ENCODE assay signal across 18 cellular contexts in the genomic region with DNA sequence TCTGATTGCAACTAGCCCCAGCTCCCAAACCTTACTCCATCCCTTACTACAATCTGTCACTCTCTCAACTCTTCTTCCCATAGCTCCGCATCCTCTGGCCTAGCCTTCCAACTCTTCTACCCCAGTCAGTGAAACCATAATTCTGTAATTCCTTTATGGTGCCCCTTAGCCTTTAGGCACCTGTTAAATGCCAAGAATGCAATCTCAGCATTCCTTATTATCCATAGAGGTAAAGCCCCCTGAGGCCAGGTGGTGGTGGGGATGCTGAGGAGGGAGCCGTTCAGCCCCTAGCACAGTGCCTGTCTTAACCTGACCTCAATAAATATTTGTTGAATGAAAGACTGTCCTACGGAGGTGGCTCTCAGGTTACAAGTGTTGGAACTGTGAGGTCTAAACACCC. TPM values are rescaled to one million over a fixed set of nuclear protein-coding genes. Genes with fewer than 3 reads are reported as not detected.
A peak's percentile ranks its signal among the peaks of the same experiment; 100 is the strongest.
DNase-seq lines count a peak whose midpoint lies in the region; ATAC-seq, FAIRE-seq and TF ChIP-seq lines count a peak whose summit lies in the region.
"Had no signal": no experiment of that assay in that cellular context is flagged by ENCODE, and none has a peak within 500 bp of the region (broad histone marks: within the 10 kb centered on the region; RNA-seq: fewer than 3 reads in every experiment).

No MANE protein-coding gene starts in this region.

- DNase-seq in H7 (peak; percentile 15), K562 (ENCODE audit: extremely low read depth in 1 of 4, low spot score in 3 of 4) (no peak), kidney (peak; percentile 4), GM20000 (ENCODE audit: low spot score) (no peak)
- DNase-seq in activated naive CD8-positive, alpha-beta T cell treated with anti-CD3 and anti-CD28 coated beads for 36 hours: no peak
- DNase-seq: CD4-positive, CD25-positive, alpha-beta regulatory T cell; KBM-7; MV-4-11; NCI-H1417; NCI-H187 treated with DMSO at 0.1 percent for 48 hours; NCI-H345; NCI-H526 treated with DMSO at 0.1 percent for 48 hours had no signal

- in situ Hi-C loops in K562 (cut with MboI): no loop called here

- H3K27ac ChIP-seq in K562 (ENCODE audit: extremely low read depth, low read depth, low read length) (no peak overlapping the region), kidney (ENCODE audit: low read depth in 2 of 2, low read length in 2 of 2) (no peak overlapping the region), skeletal muscle tissue (ENCODE audit: low read depth, low read length) (peak overlapping the region; percentile 96)

- H3K79me2 ChIP-seq in K562 (ENCODE audit: control insufficient read depth, insufficient read depth, low read length): no peaks in the 10 kb centered on the region

- H4K20me1 ChIP-seq in K562 (replicated peaks; ENCODE audit: control insufficient read depth, insufficient read depth, low read length): no peaks in the 10 kb centered on the region; the same call in 1 of the 2 replicates

- intact Hi-C loops in K562 (cut with micrococcal nuclease): no loop called here
- intact Hi-C loops in kidney (cut with DNase I): no loop called here

- no peak for TF ChIP-seq CTCF in K562 (IDR thresholded peaks at IDR 0.05 in 2 of 3, conservative IDR thresholded peaks at IDR 0.05 in 1 of 3; ENCODE audit: insufficient read depth in 2 of 3, low read depth in 1 of 3, low read length in 3 of 3)
- TF ChIP-seq CTCF in kidney (IDR thresholded peaks at IDR 0.05; ENCODE audit: borderline replicate concordance, extremely low read depth, insufficient read depth): no peak
- TF ChIP-seq CTCF in GM20000 (IDR thresholded peaks at IDR 0.05; ENCODE audit: extremely low read depth, missing control alignments): no peak

- BruUV-seq in K562 (replicated peaks; lab: Mats Ljungman, UMichigan): no TSS peak

- no peaks in the 10 kb centered on the region for H3K36me3 Mint-ChIP-seq in activated naive CD8-positive, alpha-beta T cell treated with anti-CD3 and anti-CD28 coated beads for 36 hours
- H3K36me3 Mint-ChIP-seq: CD4-positive, CD25-positive, alpha-beta regulatory T cell had no signal

- CTCF ChIA-PET in K562 (lab: Yijun Ruan, JAX; ENCODE audit: low intra/inter-chr PET ratio): no interaction called here

- no peak for TF ChIP-seq RAD21 in K562 (CRISPR knock-in tag; conservative IDR thresholded peaks at IDR 0.05 in 1 of 2, IDR thresholded peaks at IDR 0.05 in 1 of 2)

- ATAC-seq in K562 (no peak), GM21515 (IDR thresholded peaks at IDR 0.05; ENCODE audit: unreplicated experiment) (no peak), GM19023 (IDR thresholded peaks at IDR 0.05; ENCODE audit: unreplicated experiment) (no peak)

- WGBS in K562 (ENCODE audit: insufficient coverage, low coverage, missing lambda C conversion rate): 5% methylated on average over 3 of the region's 3 CpGs

- no peak overlapping the region for H3K4me2 ChIP-seq in K562 (ENCODE audit: insufficient read depth, low read length)

- no peak overlapping the region for H3K9ac ChIP-seq in K562 (ENCODE audit: insufficient read depth in 1 of 2, low read depth in 2 of 2, low read length in 2 of 2)
- no peak overlapping the region for H3K9ac ChIP-seq in kidney (ENCODE audit: low read length in 2 of 2)
- peak overlapping the region; percentile 67 to 81 (median 73) for H3K9ac ChIP-seq in skeletal muscle tissue (ENCODE audit: low read depth in 1 of 3, low read length in 3 of 3)

- no peaks in the 10 kb centered on the region for H3K4me1 Mint-ChIP-seq in activated naive CD8-positive, alpha-beta T cell treated with anti-CD3 and anti-CD28 coated beads for 36 hours
- H3K4me1 Mint-ChIP-seq: CD4-positive, CD25-positive, alpha-beta regulatory T cell had no signal

- peaks cover 7% of the 10 kb centered on the region for H3K36me3 ChIP-seq in H7 (replicated peaks; ENCODE audit: control insufficient read depth, insufficient read depth, low read length)
- H3K36me3 ChIP-seq in K562 (ENCODE audit: control insufficient read depth, insufficient read depth, low read length): no peaks in the 10 kb centered on the region
- no peaks in the 10 kb centered on the region for H3K36me3 ChIP-seq in kidney (ENCODE audit: control insufficient read depth in 1 of 2, insufficient read depth in 2 of 2, low read length in 2 of 2)
- H3K36me3 ChIP-seq in skeletal muscle tissue (ENCODE audit: control insufficient read depth in 3 of 3, insufficient read depth in 3 of 3, low read length in 3 of 3): peaks cover 65 to 70% (median 67%) of the 10 kb centered on the region in 3 donors
- H3K36me3 ChIP-seq: HAP-1 had no signal

- no peak overlapping the region for H3K27ac Mint-ChIP-seq in activated naive CD8-positive, alpha-beta T cell treated with anti-CD3 and anti-CD28 coated beads for 36 hours
- H3K27ac Mint-ChIP-seq: CD4-positive, CD25-positive, alpha-beta regulatory T cell had no signal

- no peaks in the 10 kb centered on the region for H3K27me3 Mint-ChIP-seq in activated naive CD8-positive, alpha-beta T cell treated with anti-CD3 and anti-CD28 coated beads for 36 hours
- H3K27me3 Mint-ChIP-seq: CD4-positive, CD25-positive, alpha-beta regulatory T cell had no signal

- H3K9me3 ChIP-seq in K562 (replicated peaks; ENCODE audit: control insufficient read depth, insufficient read depth, low read depth, low read length) (no peaks in the 10 kb centered on the region), kidney (ENCODE audit: control insufficient read depth in 1 of 2, low read length in 2 of 2) (no peaks in the 10 kb centered on the region), skeletal muscle tissue (ENCODE audit: control insufficient read depth in 3 of 3, low read length in 3 of 3) (no peaks in the 10 kb centered on the region)
- H3K9me3 ChIP-seq: HAP-1 had no signal

- no peak for TF ChIP-seq POLR2A in K562 (conservative IDR thresholded peaks at IDR 0.05)

- POLR2A ChIA-PET in K562 (lab: Yijun Ruan, JAX): interaction anchor here (0.6 kb wide), 1 partner anchor 328 kb away, joined by 3 read pairs; no protein-coding TSS in a partner anchor

- TF ChIP-seq EP300 in K562 (IDR thresholded peaks at IDR 0.05; ENCODE audit: low read length): no peak

- no peak for FAIRE-seq in K562 (lab: Jason Lieb, UNC)
- no peak for FAIRE-seq in kidney (lab: Jason Lieb, UNC)
- FAIRE-seq: GM19239 had no signal

- H3K4me1 ChIP-seq in K562 (replicated peaks in 1 of 2; ENCODE audit: control insufficient read depth in 2 of 2, insufficient read depth in 2 of 2, low read length in 2 of 2) (no peaks in the 10 kb centered on the region; a peak in 1 of 5 replicates), kidney (ENCODE audit: control insufficient read depth in 1 of 2, insufficient read depth in 1 of 2, low read depth in 1 of 2, low read length in 2 of 2) (no peaks in the 10 kb centered on the region), skeletal muscle tissue (ENCODE audit: control insufficient read depth in 3 of 3, insufficient read depth in 3 of 3, low read length in 3 of 3) (peaks cover 88 to 96% (median 90%) of the 10 kb centered on the region in 3 donors)
- H3K4me1 ChIP-seq: HAP-1 had no signal

- no peaks in the 10 kb centered on the region for H3K9me3 Mint-ChIP-seq in activated naive CD8-positive, alpha-beta T cell treated with anti-CD3 and anti-CD28 coated beads for 36 hours
- H3K9me3 Mint-ChIP-seq: CD4-positive, CD25-positive, alpha-beta regulatory T cell had no signal

- no peak overlapping the region for H2AFZ ChIP-seq in K562 (ENCODE audit: low read depth, low read length)

- H3K4me3 ChIP-seq in H7 (ENCODE audit: insufficient read depth, low read depth, low read length) (no peak overlapping the region), K562 (no peak overlapping the region), kidney (ENCODE audit: low read length in 2 of 2) (no peak overlapping the region), skeletal muscle tissue (ENCODE audit: low read length in 3 of 3) (peak overlapping the region in 2 of 3 donors; percentile 7 to 19)
- H3K4me3 ChIP-seq: HAP-1 had no signal

- H3K27me3 ChIP-seq in H7 (ENCODE audit: control insufficient read depth, insufficient read depth, low read length) (no peaks in the 10 kb centered on the region), K562 (ENCODE audit: control insufficient read depth in 2 of 2, insufficient read depth in 2 of 2, low read length in 2 of 2) (peaks cover 23 to 70% of the 10 kb centered on the region in 2 experiments; a peak in 4 of 5 replicates), skeletal muscle tissue (ENCODE audit: control insufficient read depth in 3 of 3, insufficient read depth in 3 of 3, low read length in 3 of 3) (no peaks in the 10 kb centered on the region)

- H3K9me1 ChIP-seq in K562 (ENCODE audit: control insufficient read depth, insufficient read depth, low read length): no peaks in the 10 kb centered on the region

- no peak overlapping the region for H3K4me3 Mint-ChIP-seq in activated naive CD8-positive, alpha-beta T cell treated with anti-CD3 and anti-CD28 coated beads for 36 hours
- H3K4me3 Mint-ChIP-seq: CD4-positive, CD25-positive, alpha-beta regulatory T cell had no signal

RNA-seq across cellular contexts. Expression of gene ATP1A2, which starts 14.0 kb away (rescaled TPM):
- 14.5 and 25.0 TPM in 2 replicates for total RNA-seq in H7 (2014; rRNA removed; shearing (Covaris generic))
- total RNA-seq in K562 (2011; cell fraction: chromatin; rRNA removed; ENCODE audit: low replicate concordance): 0.21 and 1.2 TPM in 2 replicates
- 0.50 TPM in 1 of 2 replicates, not detected in the other for total RNA-seq in K562 (2011; cell fraction: nucleolus; rRNA removed)
- 0.44 and 0.76 TPM in 2 replicates for total RNA-seq in K562 (2011; cell fraction: nucleoplasm; rRNA removed)
- not detected in 2 replicates for total RNA-seq in K562 (2014; rRNA removed)
- total RNA-seq in K562 (2014; rRNA removed; fragmentation: Illumina TruSeq; extraction: Trizol): not detected in 2 replicates
- total RNA-seq in K562 (2015; rRNA removed; fragmentation: Illumina TruSeq; extraction: Trizol): not detected in 2 replicates
- total RNA-seq in K562 (2021): 0.04 and 0.09 TPM in 2 replicates
- 0.11 and 0.14 TPM in 2 replicates for polyA plus RNA-seq in K562 (2011; rRNA removed)
- 0.06 and 0.44 TPM in 2 replicates for polyA plus RNA-seq in K562 (2011; cell fraction: cytosol; rRNA removed)
- 0.43 and 0.55 TPM in 2 replicates for polyA plus RNA-seq in K562 (2011; cell fraction: nucleus; rRNA removed)
- 0.18 and 0.23 TPM in 2 replicates for polyA plus RNA-seq in K562 (2012)
- polyA plus RNA-seq in K562 (2014; fragmentation: Illumina TruSeq; extraction: Trizol): 0.04 TPM in 1 of 2 replicates, not detected in the other
- not detected for polyA plus RNA-seq in K562 (2014; fragmentation: Nextera tagmentation; extraction: Ambion mirVana)
- not detected in 2 replicates for polyA plus RNA-seq in K562 (2014; rRNA removed)
- 0.06 and 0.07 TPM in 2 replicates for polyA minus RNA-seq in K562 (2011; rRNA and poly(A)+ RNA removed)
- not detected in 2 replicates for polyA minus RNA-seq in K562 (2011; cell fraction: cytosol; rRNA and poly(A)+ RNA removed)
- 0.13 and 0.22 TPM in 2 replicates for polyA minus RNA-seq in K562 (2011; cell fraction: nucleus; rRNA and poly(A)+ RNA removed)
- 4.1 TPM for total RNA-seq in kidney
- polyA plus RNA-seq in kidney (ENCODE audit: insufficient read depth, low read depth, low replicate concordance): 5.5 TPM
- total RNA-seq in skeletal muscle tissue: 38.1 TPM
- total RNA-seq in activated naive CD8-positive, alpha-beta T cell treated with anti-CD3 and anti-CD28 coated beads for 36 hours: not detected
- total RNA-seq: CD4-positive, CD25-positive, alpha-beta regulatory T cell; OCI-LY7 had no signal
- polyA plus RNA-seq: CD4-positive, CD25-positive, alpha-beta regulatory T cell had no signal

RNA-seq across cellular contexts. Expression of gene ATP1A4, which starts 21.8 kb away (rescaled TPM):
- 0.73 and 0.74 TPM in 2 replicates for total RNA-seq in H7 (2014; rRNA removed; shearing (Covaris generic))
- total RNA-seq in K562 (2011; cell fraction: chromatin; rRNA removed; ENCODE audit: low replicate concordance): not detected in 2 replicates
- total RNA-seq in K562 (2011; cell fraction: nucleolus; rRNA removed): not detected in 2 replicates
- not detected in 2 replicates for total RNA-seq in K562 (2011; cell fraction: nucleoplasm; rRNA removed)
- total RNA-seq in K562 (2014; rRNA removed): not detected in 2 replicates
- total RNA-seq in K562 (2014; rRNA removed; fragmentation: Illumina TruSeq; extraction: Trizol): not detected in 2 replicates
- total RNA-seq in K562 (2015; rRNA removed; fragmentation: Illumina TruSeq; extraction: Trizol): not detected in 2 replicates
- not detected in 2 replicates for total RNA-seq in K562 (2021)
- not detected in 2 replicates for polyA plus RNA-seq in K562 (2011; rRNA removed)
- polyA plus RNA-seq in K562 (2011; cell fraction: cytosol; rRNA removed): not detected in 2 replicates
- polyA plus RNA-seq in K562 (2011; cell fraction: nucleus; rRNA removed): not detected in 2 replicates
- 0.07 TPM in 1 of 2 replicates, not detected in the other for polyA plus RNA-seq in K562 (2012)
- polyA plus RNA-seq in K562 (2014; fragmentation: Illumina TruSeq; extraction: Trizol): not detected in 2 replicates
- polyA plus RNA-seq in K562 (2014; fragmentation: Nextera tagmentation; extraction: Ambion mirVana): under 1 TPM in 1 of 2 experiments, not detected in 1; 0.07 TPM
- polyA plus RNA-seq in K562 (2014; rRNA removed): not detected in 2 replicates
- polyA minus RNA-seq in K562 (2011; rRNA and poly(A)+ RNA removed): not detected in 2 replicates
- polyA minus RNA-seq in K562 (2011; cell fraction: cytosol; rRNA and poly(A)+ RNA removed): not detected in 2 replicates
- polyA minus RNA-seq in K562 (2011; cell fraction: nucleus; rRNA and poly(A)+ RNA removed): not detected in 2 replicates
- total RNA-seq in kidney: 0.19 TPM
- polyA plus RNA-seq in kidney (ENCODE audit: insufficient read depth, low read depth, low replicate concordance): not detected
- under 0.01 TPM for total RNA-seq in skeletal muscle tissue
- not detected for total RNA-seq in activated naive CD8-positive, alpha-beta T cell treated with anti-CD3 and anti-CD28 coated beads for 36 hours
- total RNA-seq: CD4-positive, CD25-positive, alpha-beta regulatory T cell; OCI-LY7 had no signal
- polyA plus RNA-seq: CD4-positive, CD25-positive, alpha-beta regulatory T cell had no signal

RNA-seq across cellular contexts. Expression of gene IGSF8, which starts 31.1 kb away (rescaled TPM):
- total RNA-seq in H7 (2014; rRNA removed; shearing (Covaris generic)): 89.5 and 92.6 TPM in 2 replicates
- 8.1 and 30.2 TPM in 2 replicates for total RNA-seq in K562 (2011; cell fraction: chromatin; rRNA removed; ENCODE audit: low replicate concordance)
- 35.5 and 43.4 TPM in 2 replicates for total RNA-seq in K562 (2011; cell fraction: nucleolus; rRNA removed)
- total RNA-seq in K562 (2011; cell fraction: nucleoplasm; rRNA removed): 16.0 and 20.1 TPM in 2 replicates
- total RNA-seq in K562 (2014; rRNA removed): 7.3 and 8.6 TPM in 2 replicates
- total RNA-seq in K562 (2014; rRNA removed; fragmentation: Illumina TruSeq; extraction: Trizol): 0.93 and 1.4 TPM in 2 replicates
- 3.2 and 3.9 TPM in 2 replicates for total RNA-seq in K562 (2015; rRNA removed; fragmentation: Illumina TruSeq; extraction: Trizol)
- 11.7 and 12.5 TPM in 2 replicates for total RNA-seq in K562 (2021)
- polyA plus RNA-seq in K562 (2011; rRNA removed): 3.9 and 10.0 TPM in 2 replicates
- polyA plus RNA-seq in K562 (2011; cell fraction: cytosol; rRNA removed): 8.4 and 14.8 TPM in 2 replicates
- 22.5 and 32.3 TPM in 2 replicates for polyA plus RNA-seq in K562 (2011; cell fraction: nucleus; rRNA removed)
- polyA plus RNA-seq in K562 (2012): 10.3 and 16.7 TPM in 2 replicates
- 3.1 and 5.9 TPM in 2 replicates for polyA plus RNA-seq in K562 (2014; fragmentation: Illumina TruSeq; extraction: Trizol)
- polyA plus RNA-seq in K562 (2014; fragmentation: Nextera tagmentation; extraction: Ambion mirVana): under 1 TPM; 0.32 to 0.35 TPM
- polyA plus RNA-seq in K562 (2014; rRNA removed): 7.1 and 7.6 TPM in 2 replicates
- polyA minus RNA-seq in K562 (2011; rRNA and poly(A)+ RNA removed): 1.6 and 3.2 TPM in 2 replicates
- 4.3 and 9.0 TPM in 2 replicates for polyA minus RNA-seq in K562 (2011; cell fraction: cytosol; rRNA and poly(A)+ RNA removed)
- 5.4 and 6.7 TPM in 2 replicates for polyA minus RNA-seq in K562 (2011; cell fraction: nucleus; rRNA and poly(A)+ RNA removed)
- total RNA-seq in kidney: 40.9 TPM
- 47.0 TPM for polyA plus RNA-seq in kidney (ENCODE audit: insufficient read depth, low read depth, low replicate concordance)
- total RNA-seq in skeletal muscle tissue: 11.5 TPM
- total RNA-seq in activated naive CD8-positive, alpha-beta T cell treated with anti-CD3 and anti-CD28 coated beads for 36 hours: 10 to 100 TPM; 38.0 to 39.0 TPM

RNA-seq across cellular contexts. Expression of gene KCNJ9, which starts 48.2 kb away (rescaled TPM):
- total RNA-seq in H7 (2014; rRNA removed; shearing (Covaris generic)): 0.07 TPM in 1 of 2 replicates, not detected in the other
- not detected in 2 replicates for total RNA-seq in K562 (2011; cell fraction: chromatin; rRNA removed; ENCODE audit: low replicate concordance)
- not detected in 2 replicates for total RNA-seq in K562 (2011; cell fraction: nucleolus; rRNA removed)
- total RNA-seq in K562 (2011; cell fraction: nucleoplasm; rRNA removed): not detected in 2 replicates
- total RNA-seq in K562 (2014; rRNA removed) (not detected in 2 replicates), K562 (2014; rRNA removed; fragmentation: Illumina TruSeq; extraction: Trizol) (not detected in 2 replicates), K562 (2015; rRNA removed; fragmentation: Illumina TruSeq; extraction: Trizol) (not detected in 2 replicates), K562 (2021) (not detected in 2 replicates), kidney (not detected), skeletal muscle tissue (not detected)
- polyA plus RNA-seq in K562 (2011; rRNA removed) (not detected in 2 replicates), K562 (2014; fragmentation: Illumina TruSeq; extraction: Trizol) (not detected in 2 replicates), K562 (2014; fragmentation: Nextera tagmentation; extraction: Ambion mirVana) (not detected), K562 (2014; rRNA removed) (not detected in 2 replicates), kidney (ENCODE audit: insufficient read depth, low read depth, low replicate concordance) (0.09 TPM)
- polyA plus RNA-seq in K562 (2011; cell fraction: cytosol; rRNA removed): not detected in 2 replicates
- polyA plus RNA-seq in K562 (2011; cell fraction: nucleus; rRNA removed): not detected in 2 replicates
- polyA plus RNA-seq in K562 (2012): not detected in 2 replicates
- not detected in 2 replicates for polyA minus RNA-seq in K562 (2011; rRNA and poly(A)+ RNA removed)
- polyA minus RNA-seq in K562 (2011; cell fraction: cytosol; rRNA and poly(A)+ RNA removed): not detected in 2 replicates
- polyA minus RNA-seq in K562 (2011; cell fraction: nucleus; rRNA and poly(A)+ RNA removed): not detected in 2 replicates
- total RNA-seq in activated naive CD8-positive, alpha-beta T cell treated with anti-CD3 and anti-CD28 coated beads for 36 hours: under 1 TPM in 1 of 2 experiments, not detected in 1; 0.04 TPM
- total RNA-seq: CD4-positive, CD25-positive, alpha-beta regulatory T cell; OCI-LY7 had no signal

RNA-seq across cellular contexts. Expression of gene KCNJ10, which starts 59.6 kb away (rescaled TPM):
- total RNA-seq in H7 (2014; rRNA removed; shearing (Covaris generic)): 0.07 TPM in 1 of 2 replicates, not detected in the other
- not detected in 2 replicates for total RNA-seq in K562 (2011; cell fraction: chromatin; rRNA removed; ENCODE audit: low replicate concordance)
- total RNA-seq in K562 (2011; cell fraction: nucleolus; rRNA removed): not detected in 2 replicates
- not detected in 2 replicates for total RNA-seq in K562 (2011; cell fraction: nucleoplasm; rRNA removed)
- total RNA-seq in K562 (2014; rRNA removed) (not detected in 2 replicates), K562 (2014; rRNA removed; fragmentation: Illumina TruSeq; extraction: Trizol) (not detected in 2 replicates), K562 (2015; rRNA removed; fragmentation: Illumina TruSeq; extraction: Trizol) (not detected in 2 replicates), K562 (2021) (not detected in 2 replicates), kidney (4.9 TPM), skeletal muscle tissue (0.52 TPM)
- polyA plus RNA-seq in K562 (2011; rRNA removed) (not detected in 2 replicates), K562 (2014; fragmentation: Illumina TruSeq; extraction: Trizol) (not detected in 2 replicates), K562 (2014; fragmentation: Nextera tagmentation; extraction: Ambion mirVana) (under 1 TPM; 0.06 to 0.11 TPM), K562 (2014; rRNA removed) (not detected in 2 replicates), kidney (ENCODE audit: insufficient read depth, low read depth, low replicate concordance) (57.6 TPM)
- polyA plus RNA-seq in K562 (2011; cell fraction: cytosol; rRNA removed): not detected in 2 replicates
- 0.10 TPM in 1 of 2 replicates, not detected in the other for polyA plus RNA-seq in K562 (2011; cell fraction: nucleus; rRNA removed)
- 0.07 and 0.11 TPM in 2 replicates for polyA plus RNA-seq in K562 (2012)
- polyA minus RNA-seq in K562 (2011; rRNA and poly(A)+ RNA removed): not detected in 2 replicates
- polyA minus RNA-seq in K562 (2011; cell fraction: cytosol; rRNA and poly(A)+ RNA removed): not detected in 2 replicates
- not detected in 2 replicates for polyA minus RNA-seq in K562 (2011; cell fraction: nucleus; rRNA and poly(A)+ RNA removed)
- not detected for total RNA-seq in activated naive CD8-positive, alpha-beta T cell treated with anti-CD3 and anti-CD28 coated beads for 36 hours
- total RNA-seq: CD4-positive, CD25-positive, alpha-beta regulatory T cell had no signal
- polyA plus RNA-seq: CD4-positive, CD25-positive, alpha-beta regulatory T cell had no signal

Comparison
In these comparisons a context has a peak if more than half of its experiments do, and no peak if none do; other contexts are left out.
1. DNase-seq: peak in H7 (single experiment) and kidney (single experiment); none in K562 (0 of 4), activated naive CD8-positive, alpha-beta T cell treated with anti-CD3 and anti-CD28 coated beads for 36 hours (single experiment) and GM20000 (single experiment).
2. H3K4me3 ChIP-seq: peak in skeletal muscle tissue (2 of 3); none in H7 (single experiment), K562 (single experiment) and kidney (0 of 2).
3. H3K9ac ChIP-seq: peak in skeletal muscle tissue (3 of 3); none in K562 (0 of 2) and kidney (0 of 2).